ENCODE assay signal across 1 cellular context in genomic region chr2:157269922-157270321, GRCh38.
TF ChIP-seq lines count a peak whose summit lies in the region.

No MANE protein-coding gene starts in this region.

TF ChIP-seq in GM23338, 12 proteins besides CTCF, POLR2A, EP300 and RAD21 (continued from another document):
- TF ChIP-seq, protein P1, sequence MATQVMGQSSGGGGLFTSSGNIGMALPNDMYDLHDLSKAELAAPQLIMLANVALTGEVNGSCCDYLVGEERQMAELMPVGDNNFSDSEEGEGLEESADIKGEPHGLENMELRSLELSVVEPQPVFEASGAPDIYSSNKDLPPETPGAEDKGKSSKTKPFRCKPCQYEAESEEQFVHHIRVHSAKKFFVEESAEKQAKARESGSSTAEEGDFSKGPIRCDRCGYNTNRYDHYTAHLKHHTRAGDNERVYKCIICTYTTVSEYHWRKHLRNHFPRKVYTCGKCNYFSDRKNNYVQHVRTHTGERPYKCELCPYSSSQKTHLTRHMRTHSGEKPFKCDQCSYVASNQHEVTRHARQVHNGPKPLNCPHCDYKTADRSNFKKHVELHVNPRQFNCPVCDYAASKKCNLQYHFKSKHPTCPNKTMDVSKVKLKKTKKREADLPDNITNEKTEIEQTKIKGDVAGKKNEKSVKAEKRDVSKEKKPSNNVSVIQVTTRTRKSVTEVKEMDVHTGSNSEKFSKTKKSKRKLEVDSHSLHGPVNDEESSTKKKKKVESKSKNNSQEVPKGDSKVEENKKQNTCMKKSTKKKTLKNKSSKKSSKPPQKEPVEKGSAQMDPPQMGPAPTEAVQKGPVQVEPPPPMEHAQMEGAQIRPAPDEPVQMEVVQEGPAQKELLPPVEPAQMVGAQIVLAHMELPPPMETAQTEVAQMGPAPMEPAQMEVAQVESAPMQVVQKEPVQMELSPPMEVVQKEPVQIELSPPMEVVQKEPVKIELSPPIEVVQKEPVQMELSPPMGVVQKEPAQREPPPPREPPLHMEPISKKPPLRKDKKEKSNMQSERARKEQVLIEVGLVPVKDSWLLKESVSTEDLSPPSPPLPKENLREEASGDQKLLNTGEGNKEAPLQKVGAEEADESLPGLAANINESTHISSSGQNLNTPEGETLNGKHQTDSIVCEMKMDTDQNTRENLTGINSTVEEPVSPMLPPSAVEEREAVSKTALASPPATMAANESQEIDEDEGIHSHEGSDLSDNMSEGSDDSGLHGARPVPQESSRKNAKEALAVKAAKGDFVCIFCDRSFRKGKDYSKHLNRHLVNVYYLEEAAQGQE (IDR thresholded peaks at IDR 0.05; ENCODE audit: unreplicated experiment), result no peak
TF ChIP-seq in GM23338: peak in this region for 0.
